17 cellular contexts compared by ENCODE assay signal in the genomic region with DNA sequence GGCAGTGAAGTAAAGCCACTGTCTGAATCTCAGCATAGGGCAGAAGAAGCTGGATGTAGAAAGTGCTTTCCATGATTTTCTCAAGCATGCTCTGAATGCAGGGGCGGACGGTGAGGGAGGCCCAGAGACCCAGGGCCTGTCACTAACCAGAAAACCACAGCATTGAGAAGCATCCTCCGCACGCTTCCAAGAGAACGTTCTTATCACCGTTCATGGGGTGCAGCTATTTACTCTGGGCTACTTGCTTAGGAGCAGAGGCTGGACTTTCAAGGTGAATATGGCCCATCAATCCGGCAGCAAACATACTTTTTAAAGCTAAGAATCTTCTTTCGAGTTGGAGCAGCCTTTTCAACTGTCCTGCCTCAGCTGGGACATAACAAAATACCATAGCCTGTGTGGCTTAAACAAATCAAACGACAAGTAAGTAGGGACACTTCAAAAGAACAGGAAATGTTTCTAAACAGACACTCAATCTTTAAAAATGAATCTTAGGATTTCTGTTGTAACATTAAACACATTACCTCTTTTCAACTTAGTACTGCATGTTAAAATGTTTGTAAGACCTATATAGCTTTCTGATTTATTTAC. TPM values are rescaled to one million over a fixed set of nuclear protein-coding genes. Genes with fewer than 3 reads are reported as not detected.
A peak's percentile ranks its signal among the peaks of the same experiment; 100 is the strongest.
DNase-seq lines count a peak whose midpoint lies in the region; ATAC-seq and TF ChIP-seq lines count a peak whose summit lies in the region.
"Had no signal": no experiment of that assay in that cellular context is flagged by ENCODE, and none has a peak within 500 bp of the region (broad histone marks: within the 10 kb centered on the region; RNA-seq: fewer than 3 reads in every experiment).

No MANE protein-coding gene starts in this region.

- H3K27ac ChIP-seq in Peyer's patch (peak overlapping the region in 3 of 4 donors; percentile 18 to 57 (median 25)), dorsolateral prefrontal cortex (peak overlapping the region; percentile 80 to 99 (median 95)), muscle layer of colon (ENCODE audit: low read depth, low read length) (peak overlapping the region; percentile 4), suprapubic skin (peak overlapping the region; percentile 15)
- H3K27ac ChIP-seq: psoas muscle, RWPE1 had no signal

- H3K4me1 ChIP-seq in Peyer's patch (peaks cover 0 to 8% (median 0%) of the 10 kb centered on the region in 4 donors), muscle layer of colon (ENCODE audit: insufficient read depth, low read length) (peaks cover 18% of the 10 kb centered on the region), suprapubic skin (peaks cover 8% of the 10 kb centered on the region)

- H3K9me3 ChIP-seq in Peyer's patch (no peaks in the 10 kb centered on the region), muscle layer of colon (ENCODE audit: low read length) (no peaks in the 10 kb centered on the region), suprapubic skin (no peaks in the 10 kb centered on the region)
- H3K9me3 ChIP-seq: heart right ventricle, psoas muscle had no signal

- ATAC-seq in GM18909 (IDR thresholded peaks at IDR 0.05; ENCODE audit: poor library complexity, unreplicated experiment) (no peak), GM21825 (IDR thresholded peaks at IDR 0.05; ENCODE audit: unreplicated experiment) (no peak)
- ATAC-seq: esophagus mucosa, heart right ventricle, psoas muscle had no signal

- no peak for TF ChIP-seq CTCF in Peyer's patch (IDR thresholded peaks at IDR 0.05)
- no peak for TF ChIP-seq CTCF in dorsolateral prefrontal cortex (IDR thresholded peaks at IDR 0.05 in 54 of 56, conservative IDR thresholded peaks at IDR 0.05 in 2 of 56; ENCODE audit: low read depth in 1 of 56, partially characterized antibody in 56 of 56)
- no peak for TF ChIP-seq CTCF in suprapubic skin (IDR thresholded peaks at IDR 0.05)

- no peak for TF ChIP-seq POLR2A in Peyer's patch (IDR thresholded peaks at IDR 0.05)
- TF ChIP-seq POLR2A in suprapubic skin (IDR thresholded peaks at IDR 0.05), result no peak

- intact Hi-C loops in dorsolateral prefrontal cortex (cut with DNase I), result no loop called here

- H3K9ac ChIP-seq in muscle layer of colon (ENCODE audit: low read length), result no peak overlapping the region

- DNase-seq in Peyer's patch, result no peak
- DNase-seq in dorsolateral prefrontal cortex, result no peak
- no peak for DNase-seq in suprapubic skin (ENCODE audit: low spot score in 2 of 2)
- no peak for DNase-seq in medulla oblongata (ENCODE audit: extremely low spot score)
- DNase-seq in CD1c-positive myeloid dendritic cell (ENCODE audit: extremely low spot score), result no peak
- DNase-seq: activated CD4-positive, alpha-beta memory T cell treated with anti-CD3 and anti-CD28 coated beads, Interleukin-2, amount 10 ng/mL, durations not matched to agents 7 days and 5 days; activated naive CD8-positive, alpha-beta T cell treated with anti-CD3 and anti-CD28 coated beads for 36 hours; activated T-cell treated with anti-CD3 and anti-CD28 coated beads, Interleukin-2, amount 50 U/mL, for 48 hours; CD4-positive, alpha-beta memory T cell; DMS79 treated with DMSO at 0.1 percent for 48 hours; heart right ventricle; psoas muscle had no signal

- no peak for TF ChIP-seq EP300 in suprapubic skin (IDR thresholded peaks at IDR 0.05)

- 73% methylated on average over 9 of the region's 9 CpGs for WGBS in suprapubic skin

- H3K36me3 ChIP-seq in Peyer's patch, result peaks cover 0 to 6% (median 0%) of the 10 kb centered on the region in 3 donors
- H3K36me3 ChIP-seq in muscle layer of colon (ENCODE audit: insufficient read depth, low read length), result peaks cover 12% of the 10 kb centered on the region
- peaks cover 24% of the 10 kb centered on the region for H3K36me3 ChIP-seq in suprapubic skin

- no peak overlapping the region for H3K4me3 ChIP-seq in Peyer's patch
- peak overlapping the region in 14 of 59 donors; percentile 3 to 43 (median 17) for H3K4me3 ChIP-seq in dorsolateral prefrontal cortex
- H3K4me3 ChIP-seq in muscle layer of colon (ENCODE audit: low read depth in 1 of 2, low read length in 2 of 2), result no peak overlapping the region
- no peak overlapping the region for H3K4me3 ChIP-seq in suprapubic skin
- H3K4me3 ChIP-seq: heart right ventricle, psoas muscle had no signal

- H3K27me3 ChIP-seq in Peyer's patch, result no peaks in the 10 kb centered on the region
- H3K27me3 ChIP-seq in dorsolateral prefrontal cortex, result no peaks in the 10 kb centered on the region
- no peaks in the 10 kb centered on the region for H3K27me3 ChIP-seq in muscle layer of colon (ENCODE audit: control insufficient read depth in 1 of 2, insufficient read depth in 2 of 2, low read length in 2 of 2)
- no peaks in the 10 kb centered on the region for H3K27me3 ChIP-seq in suprapubic skin
- H3K27me3 ChIP-seq: heart right ventricle had no signal

RNA-seq across cellular contexts. Expression of gene CDRT4, which starts 46.5 kb away (rescaled TPM):
- total RNA-seq in Peyer's patch (10 to 100 TPM in 3 of 4 donors, not detected in 1; 17.9 to 28.5 (median 26.4) TPM), dorsolateral prefrontal cortex (10 to 100 TPM; 13.1 to 43.0 (median 28.2) TPM), suprapubic skin (10 to 100 TPM in 2 of 4 donors, 1 to 10 TPM in 2; 7.1 to 23.8 (median 8.8) TPM)

RNA-seq across cellular contexts. Expression of gene TVP23C, which starts 49.3 kb away (rescaled TPM):
- 10 to 100 TPM; 17.3 to 53.2 (median 31.0) TPM for total RNA-seq in Peyer's patch
- 10 to 100 TPM; 18.0 to 55.7 (median 33.4) TPM for total RNA-seq in dorsolateral prefrontal cortex
- 10 to 100 TPM; 11.4 to 50.5 (median 20.9) TPM for total RNA-seq in suprapubic skin

Comparison
In these comparisons a context has a peak if more than half of its experiments do, and no peak if none do; other contexts are left out.
1. H3K27ac ChIP-seq: peak in every context shown above with its lines; median percentile 95 in dorsolateral prefrontal cortex; 25 in Peyer's patch; 15 in suprapubic skin; 4 in muscle layer of colon.